Comparison of ENCODE assay signal across 23 cellular contexts in genomic region chr3:177473184-177473583, GRCh38.
DNase-seq lines count a peak whose midpoint lies in the region; ATAC-seq, FAIRE-seq and TF ChIP-seq lines count a peak whose summit lies in the region.
"Had no signal": no experiment of that assay in that cellular context is flagged by ENCODE, and none has a peak within 500 bp of the region (broad histone marks: within the 10 kb centered on the region; RNA-seq: fewer than 3 reads in every experiment).

No MANE protein-coding gene starts in this region.

- H3K9ac ChIP-seq in astrocyte (ENCODE audit: low read length) (no peak overlapping the region), mesenchymal stem cell (ENCODE audit: low read length) (no peak overlapping the region)

- no peak overlapping the region for H3K4ac ChIP-seq in mesenchymal stem cell (ENCODE audit: low read depth in 1 of 2, low read length in 2 of 2)

- H3K18ac ChIP-seq in mesenchymal stem cell (ENCODE audit: low read depth in 1 of 2, low read length in 2 of 2), result peak overlapping the region in 1 of 2 experiments; percentile 77

- H3K14ac ChIP-seq in mesenchymal stem cell (ENCODE audit: low read length in 2 of 2), result peak overlapping the region in 1 of 2 experiments; percentile 90

- H3K27ac ChIP-seq in astrocyte (ENCODE audit: low read depth, low read length), result no peak overlapping the region
- H3K27ac ChIP-seq in mesenchymal stem cell (ENCODE audit: low read length, poor library complexity, severe bottlenecking), result no peak overlapping the region
- peak overlapping the region in 1 of 4 donors; percentile 21 for H3K27ac ChIP-seq in gastrocnemius medialis
- H3K27ac ChIP-seq: coronary artery, foreskin keratinocyte, prostate gland had no signal

- no peak overlapping the region for H3K27ac Mint-ChIP-seq in astrocyte (ENCODE audit: unreplicated experiment)
- H3K27ac Mint-ChIP-seq in activated T-helper 2 cell treated with anti-CD3 and anti-CD28 coated beads, Interferon-gamma antibody, Interleukin-2, Interleukin-4, amounts not matched to agents 10 μg/mL and 5 μg/mL and 100 μg/mL, durations not matched to agents 14 hours and 24 hours and 36 hours, result no peak overlapping the region

- H2AK5ac ChIP-seq in mesenchymal stem cell (ENCODE audit: low read length, severe bottlenecking), result peak overlapping the region; percentile 84

- TF ChIP-seq POLR2A in gastrocnemius medialis (IDR thresholded peaks at IDR 0.05), result no peak

- no peaks in the 10 kb centered on the region for H3K9me3 Mint-ChIP-seq in astrocyte (ENCODE audit: unreplicated experiment)
- peaks cover 4% of the 10 kb centered on the region for H3K9me3 Mint-ChIP-seq in activated T-helper 2 cell treated with anti-CD3 and anti-CD28 coated beads, Interferon-gamma antibody, Interleukin-2, Interleukin-4, amounts not matched to agents 10 μg/mL and 5 μg/mL and 100 μg/mL, durations not matched to agents 14 hours and 24 hours and 36 hours
- H3K9me3 Mint-ChIP-seq: CD4-positive, alpha-beta memory T cell had no signal

- no peaks in the 10 kb centered on the region for H3K36me3 Mint-ChIP-seq in astrocyte (ENCODE audit: low read depth, unreplicated experiment)
- H3K36me3 Mint-ChIP-seq in activated T-helper 2 cell treated with anti-CD3 and anti-CD28 coated beads, Interferon-gamma antibody, Interleukin-2, Interleukin-4, amounts not matched to agents 10 μg/mL and 5 μg/mL and 100 μg/mL, durations not matched to agents 14 hours and 24 hours and 36 hours (ENCODE audit: low read depth), result no peaks in the 10 kb centered on the region
- H3K36me3 Mint-ChIP-seq: CD4-positive, alpha-beta memory T cell had no signal

- TF ChIP-seq CTCF in astrocyte (IDR thresholded peaks at IDR 0.05; ENCODE audit: insufficient read depth, low read depth, low read length), result no peak
- TF ChIP-seq CTCF in gastrocnemius medialis (IDR thresholded peaks at IDR 0.05 in 4 of 5, conservative IDR thresholded peaks at IDR 0.05 in 1 of 5), result no peak

- H2BK12ac ChIP-seq in mesenchymal stem cell (ENCODE audit: low read length in 2 of 2), result peak overlapping the region in 1 of 2 experiments; percentile 77

- H2BK120ac ChIP-seq in mesenchymal stem cell (ENCODE audit: low read depth, low read length), result no peak overlapping the region

- H3K79me1 ChIP-seq in mesenchymal stem cell (replicated peaks; ENCODE audit: low read length, poor library complexity, severe bottlenecking), result no peaks in the 10 kb centered on the region

- H3K23ac ChIP-seq in mesenchymal stem cell (ENCODE audit: low read length in 2 of 2), result no peak overlapping the region

- no peak overlapping the region for H4K91ac ChIP-seq in mesenchymal stem cell (ENCODE audit: low read length)

- H2BK5ac ChIP-seq in mesenchymal stem cell (ENCODE audit: low read depth, low read length, poor library complexity, severe bottlenecking), result no peak overlapping the region

- H2AFZ ChIP-seq in astrocyte (ENCODE audit: low read depth, low read length) (no peak overlapping the region), mesenchymal stem cell (ENCODE audit: low read depth, low read length) (no peak overlapping the region)

- no peak overlapping the region for H3K4me2 ChIP-seq in astrocyte (ENCODE audit: low read length)
- no peak overlapping the region for H3K4me2 ChIP-seq in mesenchymal stem cell (ENCODE audit: low read length, poor library complexity, severe bottlenecking)

- no peaks in the 10 kb centered on the region for H3K27me3 Mint-ChIP-seq in astrocyte (ENCODE audit: low read depth, unreplicated experiment)
- H3K27me3 Mint-ChIP-seq in activated T-helper 2 cell treated with anti-CD3 and anti-CD28 coated beads, Interferon-gamma antibody, Interleukin-2, Interleukin-4, amounts not matched to agents 10 μg/mL and 5 μg/mL and 100 μg/mL, durations not matched to agents 14 hours and 24 hours and 36 hours (ENCODE audit: low read depth), result no peaks in the 10 kb centered on the region
- H3K27me3 Mint-ChIP-seq: CD4-positive, alpha-beta memory T cell had no signal

- FAIRE-seq in astrocyte (lab: Jason Lieb, UNC), result no peak
- FAIRE-seq: endothelial cell of umbilical vein had no signal

- in situ Hi-C loops in gastrocnemius medialis (cut with MboI; ENCODE audit: low sequenced_read_pairs in 4 of 4), result loop anchor here in 1 of 4 donors (25.0 kb wide), 1 partner anchor 286 kb away; the partner anchor contains the start of gene TBL1XR1

- intact Hi-C loops in gastrocnemius medialis (cut with DNase I; ENCODE audit: low total_unique reads), result no loop called here
- intact Hi-C loops in activated T-helper 2 cell treated with anti-CD3 and anti-CD28 coated beads, Interferon-gamma antibody, Interleukin-2, Interleukin-4, amounts not matched to agents 10 μg/mL and 5 μg/mL and 100 μg/mL, durations not matched to agents 14 hours and 24 hours and 36 hours (cut with micrococcal nuclease), result no loop called here

- H3K4me1 Mint-ChIP-seq in astrocyte (ENCODE audit: low read depth, unreplicated experiment), result peaks cover 32% of the 10 kb centered on the region
- no peaks in the 10 kb centered on the region for H3K4me1 Mint-ChIP-seq in activated T-helper 2 cell treated with anti-CD3 and anti-CD28 coated beads, Interferon-gamma antibody, Interleukin-2, Interleukin-4, amounts not matched to agents 10 μg/mL and 5 μg/mL and 100 μg/mL, durations not matched to agents 14 hours and 24 hours and 36 hours (ENCODE audit: low read depth)

- H3K4me1 ChIP-seq in astrocyte (ENCODE audit: insufficient read depth, low read length) (peaks cover 14% of the 10 kb centered on the region), mesenchymal stem cell (ENCODE audit: control insufficient read depth, insufficient read depth, low read depth, low read length) (peaks cover 5% of the 10 kb centered on the region), gastrocnemius medialis (peaks cover 6 to 14% of the 10 kb centered on the region in 2 donors)

- H3K9me3 ChIP-seq in astrocyte (ENCODE audit: insufficient read depth, low read depth, low read length) (no peaks in the 10 kb centered on the region), mesenchymal stem cell (ENCODE audit: control insufficient read depth, low read length) (no peaks in the 10 kb centered on the region), gastrocnemius medialis (no peaks in the 10 kb centered on the region)
- H3K9me3 ChIP-seq: prostate gland had no signal

- H3K27me3 ChIP-seq in astrocyte (ENCODE audit: insufficient read depth, low read length), result no peaks in the 10 kb centered on the region
- H3K27me3 ChIP-seq in mesenchymal stem cell (ENCODE audit: control insufficient read depth in 1 of 2, insufficient read depth in 1 of 2, low read length in 2 of 2), result no peaks in the 10 kb centered on the region
- no peaks in the 10 kb centered on the region for H3K27me3 ChIP-seq in gastrocnemius medialis
- H3K27me3 ChIP-seq: foreskin keratinocyte had no signal

- no peak overlapping the region for H2BK15ac ChIP-seq in mesenchymal stem cell (ENCODE audit: low read depth, poor library complexity, severe bottlenecking)

- WGBS in mesenchymal stem cell, result 60% methylated on average over 6 of the region's 6 CpGs

- no peaks in the 10 kb centered on the region for H3K36me3 ChIP-seq in astrocyte (ENCODE audit: insufficient read depth, low read length)
- no peaks in the 10 kb centered on the region for H3K36me3 ChIP-seq in mesenchymal stem cell (ENCODE audit: control insufficient read depth in 1 of 2, insufficient read depth in 2 of 2, low read depth in 1 of 2, low read length in 2 of 2)
- no peaks in the 10 kb centered on the region for H3K36me3 ChIP-seq in gastrocnemius medialis
- H3K36me3 ChIP-seq: prostate gland had no signal

- ATAC-seq in gastrocnemius medialis (peak; percentile 87 to 94), GM21576 (IDR thresholded peaks at IDR 0.05; ENCODE audit: unreplicated experiment) (no peak)
- ATAC-seq: foreskin keratinocyte; stimulated activated naive CD8-positive, alpha-beta T cell treated with anti-CD3 and anti-CD28 coated beads, Interleukin-15, Interleukin-2, amounts not matched to agents 100 U/mL and 50 U/mL, for 24 hours had no signal

- peak; percentile 57 for DNase-seq in HT1080 (ENCODE audit: low read depth)
- DNase-seq in astrocyte (ENCODE audit: low read depth), result peak; percentile 57
- no peak for DNase-seq in mesenchymal stem cell
- peak; percentile 32 to 43 for DNase-seq in gastrocnemius medialis
- DNase-seq in islet precursor cell, result no peak
- DNase-seq in activated T-helper 2 cell treated with anti-CD3 and anti-CD28 coated beads, Interferon-gamma antibody, Interleukin-2, Interleukin-4, amounts not matched to agents 10 μg/mL and 5 μg/mL and 100 μg/mL, durations not matched to agents 14 hours and 24 hours and 36 hours (ENCODE audit: low spot score), result no peak
- DNase-seq in NCI-H2227 treated with DMSO at 0.1 percent for 48 hours (lab: John Stamatoyannopoulos, UW), result no peak
- DNase-seq: activated CD4-positive, CD25-positive, alpha-beta regulatory T cell treated with anti-CD3 and anti-CD28 coated beads, Interleukin-2, amount 50 U/mL, for 72 hours; activated gamma-delta T cell; amygdala; CD4-positive, alpha-beta memory T cell; EL; foreskin keratinocyte; MV-4-11; NCI-H187 treated with DMSO at 0.1 percent for 48 hours; NCI-H524; OCI-M1; stimulated activated naive CD8-positive, alpha-beta T cell treated with anti-CD3 and anti-CD28 coated beads, Interleukin-15, Interleukin-2, amounts not matched to agents 100 U/mL and 50 U/mL, for 24 hours; T-helper 2 cell had no signal

- peak overlapping the region; percentile 24 for H4K8ac ChIP-seq in mesenchymal stem cell (ENCODE audit: low read length)

- no peaks in the 10 kb centered on the region for H4K20me1 ChIP-seq in astrocyte (ENCODE audit: insufficient read depth, low read length)

- H3K79me2 ChIP-seq in astrocyte (ENCODE audit: insufficient read depth, low read length), result no peaks in the 10 kb centered on the region

- H3K4me3 ChIP-seq in astrocyte (ENCODE audit: insufficient read depth, low read depth, low read length) (no peak overlapping the region), mesenchymal stem cell (ENCODE audit: insufficient read depth in 1 of 2, low read depth in 1 of 2, low read length in 2 of 2) (peak overlapping the region in 1 of 2 experiments; percentile 14), gastrocnemius medialis (no peak overlapping the region)
- H3K4me3 ChIP-seq: coronary artery, prostate gland had no signal

- no peak overlapping the region for H3K4me3 Mint-ChIP-seq in astrocyte (ENCODE audit: unreplicated experiment)
- H3K4me3 Mint-ChIP-seq in activated T-helper 2 cell treated with anti-CD3 and anti-CD28 coated beads, Interferon-gamma antibody, Interleukin-2, Interleukin-4, amounts not matched to agents 10 μg/mL and 5 μg/mL and 100 μg/mL, durations not matched to agents 14 hours and 24 hours and 36 hours (ENCODE audit: low read depth), result no peak overlapping the region
- H3K4me3 Mint-ChIP-seq: CD4-positive, alpha-beta memory T cell had no signal

Comparison
In these comparisons a context has a peak if more than half of its experiments do, and no peak if none do; other contexts are left out.
1. DNase-seq: peak in HT1080 (single experiment), astrocyte (single experiment) and gastrocnemius medialis (2 of 2); none in mesenchymal stem cell (single experiment), islet precursor cell (single experiment), activated T-helper 2 cell treated with anti-CD3 and anti-CD28 coated beads, Interferon-gamma antibody, Interleukin-2, Interleukin-4, amounts not matched to agents 10 μg/mL and 5 μg/mL and 100 μg/mL, durations not matched to agents 14 hours and 24 hours and 36 hours (single experiment) and NCI-H2227 treated with DMSO at 0.1 percent for 48 hours (single experiment).